Comparison of ENCODE assay signal across 8 cellular contexts in genomic region chr17:17795296-17795695, GRCh38.
"Had no signal": no experiment of that assay in that cellular context is flagged by ENCODE, and none has a peak within 500 bp of the region (broad histone marks: within the 10 kb centered on the region; RNA-seq: fewer than 3 reads in every experiment).

No MANE protein-coding gene starts in this region.

- H3K27ac ChIP-seq: GM23248, KMS-11 had no signal

- H3K27ac Mint-ChIP-seq: HFFc6, IgD-negative memory B cell had no signal

- H3K27me3 Mint-ChIP-seq: IgD-negative memory B cell had no signal

- H3K9ac ChIP-seq: GM23248, KMS-11 had no signal

- H2AFZ ChIP-seq: GM23248 had no signal

- H3K4me3 ChIP-seq: GM23248, HAP-1 had no signal

- H3K4me3 Mint-ChIP-seq: HFFc6, IgD-negative memory B cell had no signal

- H3K9me3 ChIP-seq: HAP-1 had no signal

- H3K36me3 Mint-ChIP-seq: IgD-negative memory B cell had no signal

- H3K4me2 ChIP-seq: KMS-11 had no signal

- DNase-seq: GM23248, GOT3, H7, HFFc6, KBM-7 had no signal

- H3K4me1 ChIP-seq: HAP-1 had no signal

- H3K9me3 Mint-ChIP-seq: HFFc6, IgD-negative memory B cell had no signal
